In the genomic region with DNA sequence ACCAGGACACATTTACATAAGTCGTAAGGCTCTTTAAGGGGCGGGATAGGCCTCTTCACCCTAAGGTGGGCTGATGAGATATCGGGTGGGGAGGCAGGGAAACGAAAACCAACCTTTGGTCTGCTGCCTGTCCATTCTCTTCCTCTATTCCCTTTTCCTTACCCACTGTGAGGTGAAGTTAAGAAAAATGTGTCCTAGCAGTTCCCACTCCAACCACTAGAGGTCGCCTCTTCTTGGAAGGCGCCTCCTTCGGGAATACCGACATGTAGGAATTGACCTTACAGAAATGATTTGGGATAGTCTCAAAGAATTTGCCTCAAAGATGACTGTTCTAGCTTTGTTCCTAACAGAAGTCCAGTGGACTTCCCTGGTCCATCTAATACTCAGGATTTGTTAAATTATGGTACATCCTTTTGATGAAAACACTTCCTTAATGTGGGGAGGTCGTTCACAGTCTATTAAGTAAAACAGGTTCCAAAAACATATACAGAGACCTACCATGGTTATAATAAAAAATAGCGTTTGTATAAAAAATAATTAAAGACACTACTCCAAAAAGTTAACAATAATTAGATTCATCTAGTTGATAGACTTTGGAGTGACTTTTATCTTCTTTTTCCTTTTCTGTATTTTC, we compare ENCODE assay signal across 8 cellular contexts. TPM values are rescaled to one million over a fixed set of nuclear protein-coding genes. Genes with fewer than 3 reads are reported as not detected.
DNase-seq lines count a peak whose midpoint lies in the region; ATAC-seq, FAIRE-seq and TF ChIP-seq lines count a peak whose summit lies in the region.

No MANE protein-coding gene starts in this region.

- H3K27me3 Mint-ChIP-seq in CD14-positive monocyte (ENCODE audit: low read depth in 3 of 3), result peaks cover 2 to 6% (median 6%) of the 10 kb centered on the region in 3 donors

- ATAC-seq in left colon (peak; percentile 66), GM18519 (IDR thresholded peaks at IDR 0.05; ENCODE audit: low FRiP score, unreplicated experiment) (no peak)

- no peak overlapping the region for H3K27ac Mint-ChIP-seq in CD14-positive monocyte

- peak; percentile 5 for FAIRE-seq in urothelium cell line (lab: Jason Lieb, UNC)

- DNase-seq in CD14-positive monocyte (ENCODE audit: low spot score), result no peak
- peak; percentile 61 for DNase-seq in NCI-H226
- peak; percentile 26 to 71 for DNase-seq in T47D (ENCODE audit: low read depth in 1 of 2, low spot score in 1 of 2)
- peak in 1 of 2 donors; percentile 60 for DNase-seq in left colon
- DNase-seq in urothelium cell line (ENCODE audit: low spot score), result peak; percentile 64
- no peak for DNase-seq in posterior vena cava (ENCODE audit: low spot score)

- no peak overlapping the region for H3K4me3 Mint-ChIP-seq in CD14-positive monocyte

- H3K4me1 Mint-ChIP-seq in CD14-positive monocyte, result peaks cover 26% of the 10 kb centered on the region

- TF ChIP-seq CTCF in CD14-positive monocyte (IDR thresholded peaks at IDR 0.05) (peak; percentile 93), GM12874 (IDR thresholded peaks at IDR 0.05; ENCODE audit: insufficient read depth, low read depth, low read length) (peak; percentile 93)

- peaks cover 0 to 1% (median 0%) of the 10 kb centered on the region in 7 donors for H3K9me3 Mint-ChIP-seq in CD14-positive monocyte

- intact Hi-C loops in CD14-positive monocyte (cut with micrococcal nuclease), result loop anchor here in 1 of 2 donors (10.0 kb wide), 1 partner anchor 520 kb away; no protein-coding TSS in a partner anchor
- intact Hi-C loops in left colon (cut with DNase I, micrococcal nuclease), result no loop called here
- intact Hi-C loops in posterior vena cava (cut with DNase I), result loop anchor here in 1 of 2 donors (5.0 kb wide), 1 partner anchor 218 kb away; no protein-coding TSS in a partner anchor

- in situ Hi-C loops in T47D (cut with HindIII; ENCODE audit: low pct_unique_long_range_greater_than_20kb, low sequenced_read_pairs), result no loop called here

- no peaks in the 10 kb centered on the region for H3K36me3 Mint-ChIP-seq in CD14-positive monocyte

RNA-seq across cellular contexts. Expression of a gene that starts 14.1 kb away (rescaled TPM):
- under 1 TPM in 1 of 2 donors, not detected in 1; 0.89 TPM for polyA plus RNA-seq in CD14-positive monocyte
- total RNA-seq in left colon (10 to 100 TPM; 10.1 to 22.7 TPM), posterior vena cava (1 to 10 TPM; 4.0 to 4.7 TPM)

RNA-seq across cellular contexts. Expression of a gene that starts 58.4 kb away (rescaled TPM):
- polyA plus RNA-seq in CD14-positive monocyte, result 100 to 1,000 TPM; 162 to 180 TPM
- total RNA-seq in left colon (100 to 1,000 TPM; 173 to 222 TPM), posterior vena cava (10 to 100 TPM; 82.4 to 83.9 TPM)

Comparison
In these comparisons a context has a peak if more than half of its experiments do, and no peak if none do; other contexts are left out.
1. DNase-seq: peak in NCI-H226 (single experiment), T47D (2 of 2) and urothelium cell line (single experiment); none in CD14-positive monocyte (single experiment) and posterior vena cava (single experiment).